In genomic region chr13:30154531-30154930, GRCh38 we compare ENCODE assay signal across 17 cellular contexts.
DNase-seq lines count a peak whose midpoint lies in the region; ATAC-seq and TF ChIP-seq lines count a peak whose summit lies in the region.
"Had no signal": no experiment of that assay in that cellular context is flagged by ENCODE, and none has a peak within 500 bp of the region (broad histone marks: within the 10 kb centered on the region; RNA-seq: fewer than 3 reads in every experiment).

No MANE protein-coding gene starts in this region.

- peaks cover 3% of the 10 kb centered on the region for H3K79me2 ChIP-seq in trophoblast cell (ENCODE audit: control insufficient read depth, insufficient read depth, low read length, poor library complexity)

- no peak overlapping the region for H3K4ac ChIP-seq in trophoblast cell (ENCODE audit: low read depth, low read length)

- no peak overlapping the region for H3K18ac ChIP-seq in trophoblast cell (ENCODE audit: low read length)

- H3K23ac ChIP-seq in trophoblast cell (ENCODE audit: low read length): no peak overlapping the region

- H2BK5ac ChIP-seq in trophoblast cell (ENCODE audit: low read depth, low read length, poor library complexity): no peak overlapping the region

- peak; percentile 51 for DNase-seq in cardiac septum (ENCODE audit: low spot score)
- no peak for DNase-seq in right cardiac atrium
- DNase-seq in dorsolateral prefrontal cortex: no peak
- DNase-seq in trophoblast cell: no peak
- no peak for DNase-seq in DMS79 treated with DMSO at 0.1 percent for 48 hours (lab: John Stamatoyannopoulos, UW)
- no peak for DNase-seq in anterior cingulate cortex (lab: John Stamatoyannopoulos, UW)
- DNase-seq in DMS53 treated with DMSO at 0.1 percent for 48 hours (lab: John Stamatoyannopoulos, UW; ENCODE audit: unreplicated experiment): no peak
- DNase-seq in superior temporal gyrus (ENCODE audit: extremely low spot score): no peak
- DNase-seq: HFFc6, Karpas-422, MM.1S, NCI-H1092 treated with DMSO at 0.1 percent for 48 hours, NCI-H2227 treated with DMSO at 0.1 percent for 48 hours, NCI-H524, SHP77 had no signal

- H4K8ac ChIP-seq in trophoblast cell (ENCODE audit: low read depth, low read length): no peak overlapping the region

- no peak overlapping the region for H3K14ac ChIP-seq in trophoblast cell (ENCODE audit: low read length)

- H2BK120ac ChIP-seq in trophoblast cell (ENCODE audit: insufficient read depth, low read length, poor library complexity): no peak overlapping the region

- WGBS in right cardiac atrium: 91% methylated on average over 20 of the region's 20 CpGs
- WGBS in trophoblast cell (ENCODE audit: extremely low coverage, insufficient coverage, insufficient read length): no CpG with 5 or more reads among the region's 20 CpGs

- H2BK12ac ChIP-seq in trophoblast cell (ENCODE audit: low read length): no peak overlapping the region

- H4K91ac ChIP-seq in trophoblast cell (ENCODE audit: low read depth, low read length): peak overlapping the region; percentile 16

- H3K79me1 ChIP-seq in trophoblast cell (ENCODE audit: low read length): peaks cover 18% of the 10 kb centered on the region

- ATAC-seq in right cardiac atrium: no peak

- no peak for TF ChIP-seq CTCF in dorsolateral prefrontal cortex (IDR thresholded peaks at IDR 0.05 in 54 of 56, conservative IDR thresholded peaks at IDR 0.05 in 2 of 56; ENCODE audit: low read depth in 1 of 56, partially characterized antibody in 56 of 56)

- H3K4me3 ChIP-seq in right cardiac atrium (ENCODE audit: low read length) (no peak overlapping the region), dorsolateral prefrontal cortex (no peak overlapping the region), trophoblast cell (ENCODE audit: low read depth, low read length) (no peak overlapping the region)

- no peak overlapping the region for H3K27ac ChIP-seq in right cardiac atrium (ENCODE audit: low read length)
- peak overlapping the region in 34 of 59 donors; percentile 6 to 88 (median 70) for H3K27ac ChIP-seq in dorsolateral prefrontal cortex
- H3K27ac ChIP-seq in trophoblast cell (ENCODE audit: low read depth, low read length): no peak overlapping the region
- H3K27ac ChIP-seq: C4-2B had no signal

- no peak overlapping the region for H2AK5ac ChIP-seq in trophoblast cell (ENCODE audit: low read length)

- H3K9ac ChIP-seq in trophoblast cell (ENCODE audit: low read length): no peak overlapping the region

- no peaks in the 10 kb centered on the region for H3K27me3 ChIP-seq in right cardiac atrium (ENCODE audit: control insufficient read depth, insufficient read depth)
- no peaks in the 10 kb centered on the region for H3K27me3 ChIP-seq in dorsolateral prefrontal cortex
- no peaks in the 10 kb centered on the region for H3K27me3 ChIP-seq in trophoblast cell (ENCODE audit: insufficient read depth, low read length)

- H2AFZ ChIP-seq in trophoblast cell (ENCODE audit: insufficient read depth, low read length, poor library complexity): no peak overlapping the region

- H3K4me2 ChIP-seq in trophoblast cell (ENCODE audit: low read length): no peak overlapping the region

- H3K9me3 ChIP-seq in right cardiac atrium (ENCODE audit: control insufficient read depth, low read length) (no peaks in the 10 kb centered on the region), trophoblast cell (ENCODE audit: insufficient read depth, low read depth, low read length) (no peaks in the 10 kb centered on the region)
- H3K9me3 ChIP-seq: Caco-2 had no signal

- H3K36me3 ChIP-seq in trophoblast cell (ENCODE audit: control insufficient read depth in 1 of 2, insufficient read depth in 2 of 2, low read length in 2 of 2): no peaks in the 10 kb centered on the region

- H3K4me1 ChIP-seq in right cardiac atrium (ENCODE audit: control insufficient read depth, insufficient read depth, low read length) (no peaks in the 10 kb centered on the region), trophoblast cell (ENCODE audit: control insufficient read depth in 1 of 2, insufficient read depth in 2 of 2, low read length in 2 of 2) (peaks cover 29 to 33% of the 10 kb centered on the region in 2 experiments)
- H3K4me1 ChIP-seq: Caco-2 had no signal

- no peak overlapping the region for H4K12ac ChIP-seq in trophoblast cell (ENCODE audit: low read depth, low read length)

- intact Hi-C loops in cardiac septum (cut with DNase I) (no loop called here), right cardiac atrium (cut with DNase I) (no loop called here), dorsolateral prefrontal cortex (cut with DNase I) (no loop called here)

Comparison
In these comparisons a context has a peak if more than half of its experiments do, and no peak if none do; other contexts are left out.
1. H3K27ac ChIP-seq: peak in dorsolateral prefrontal cortex (34 of 59); none in right cardiac atrium (single experiment) and trophoblast cell (single experiment).